ENCODE assay signal across 8 cellular contexts in genomic region chr19:39410620-39411005, GRCh38. TPM values are rescaled to one million over a fixed set of nuclear protein-coding genes. Genes with fewer than 3 reads are reported as not detected.
DNase-seq lines count a peak whose midpoint lies in the region; ATAC-seq, FAIRE-seq and TF ChIP-seq lines count a peak whose summit lies in the region.

No MANE protein-coding gene starts in this region.

- FAIRE-seq in A549 (lab: Jason Lieb, UNC) = peak; percentile 67

- peak overlapping the region; percentile 100 for H3K27ac Mint-ChIP-seq in IgD-negative memory B cell

- peak overlapping the region; percentile 98 for H3K9ac ChIP-seq in mucosa of rectum (ENCODE audit: low read depth in 1 of 2, low read length in 2 of 2)

- H3K4me3 Mint-ChIP-seq in IgD-negative memory B cell = peak overlapping the region; percentile 94 to 97 (median 96)

- H3K27me3 ChIP-seq in mucosa of rectum (ENCODE audit: control insufficient read depth in 2 of 2, insufficient read depth in 2 of 2, low read length in 2 of 2) = peaks cover 2 to 7% of the 10 kb centered on the region in 2 donors

- DNase-seq in A549 (ENCODE audit: low read depth in 1 of 2, low spot score in 1 of 2) = peak in 1 of 2 experiments; percentile 36
- DNase-seq in caudate nucleus (lab: John Stamatoyannopoulos, UW) = no peak
- DNase-seq in Kasumi-1 (lab: John Stamatoyannopoulos, UW) = no peak
- no peak for DNase-seq in GM19238 (ENCODE audit: insufficient read length, low spot score)

- POLR2A ChIA-PET in A549 (lab: Yijun Ruan, JAX) = interaction anchor here (2.2 to 2.3 kb wide), 3 partner anchors 8 to 25 kb away, joined by 42 to 45 read pairs (median 42); partner anchors contain the start of gene RPS16

- H3K4me3 ChIP-seq in A549 (peak overlapping the region; percentile 76), mucosa of rectum (ENCODE audit: low read length in 2 of 2) (peak overlapping the region; percentile 73 to 83)

- H3K27me3 Mint-ChIP-seq in IgD-negative memory B cell = peaks cover 2% of the 10 kb centered on the region

- H3K9me3 ChIP-seq in A549 = no peaks in the 10 kb centered on the region
- no peaks in the 10 kb centered on the region for H3K9me3 ChIP-seq in mucosa of rectum (ENCODE audit: control insufficient read depth in 2 of 2, low read length in 2 of 2)

- H3K9me3 Mint-ChIP-seq in IgD-negative memory B cell = peaks cover 0 to 2% (median 0%) of the 10 kb centered on the region in 3 donors

- peak overlapping the region; percentile 95 for H3K4me2 ChIP-seq in A549

- WGBS in A549 (ENCODE audit: missing lambda C conversion rate) = 81% methylated on average over 2 of the region's 2 CpGs

- TF ChIP-seq EP300 in A549 (IDR thresholded peaks at IDR 0.05) = no peak

- TF ChIP-seq RAD21 in A549 (conservative IDR thresholded peaks at IDR 0.05 in 1 of 2, IDR thresholded peaks at IDR 0.05 in 1 of 2) = no peak

- H3K4me1 Mint-ChIP-seq in IgD-negative memory B cell = peaks cover 23 to 27% (median 26%) of the 10 kb centered on the region in 3 donors

- peaks cover 19% of the 10 kb centered on the region for H3K36me3 Mint-ChIP-seq in IgD-negative memory B cell

- H3K4me1 ChIP-seq in A549 = peaks cover 50% of the 10 kb centered on the region
- H3K4me1 ChIP-seq in mucosa of rectum (ENCODE audit: control insufficient read depth in 2 of 2, insufficient read depth in 2 of 2, low read length in 2 of 2) = peaks cover 32 to 37% of the 10 kb centered on the region in 2 donors

- CTCF ChIA-PET in A549 (lab: Yijun Ruan, JAX) = interaction anchor here (0.6 to 2.3 kb wide), 22 partner anchors 11 to 1004 kb away, joined by 3 to 484 read pairs (median 9); partner anchors contain the start of genes EID2B, MED29, PAF1 and RPS16

- H3K36me3 ChIP-seq in mucosa of rectum (ENCODE audit: control insufficient read depth in 2 of 2, insufficient read depth in 2 of 2, low read length in 2 of 2) = peaks cover 12 to 18% of the 10 kb centered on the region in 2 donors

- no peak for TF ChIP-seq POLR2A in A549 (IDR thresholded peaks at IDR 0.05; ENCODE audit: low read length)

- ATAC-seq in A549 (no peak), HG02798 (IDR thresholded peaks at IDR 0.05; ENCODE audit: poor library complexity, unreplicated experiment) (no peak), HG03432 (IDR thresholded peaks at IDR 0.05; ENCODE audit: unreplicated experiment) (no peak)

- TF ChIP-seq CTCF in A549 (IDR thresholded peaks at IDR 0.05) = no peak

- H3K27ac ChIP-seq in A549 = peak overlapping the region; percentile 94 to 99
- peak overlapping the region; percentile 95 for H3K27ac ChIP-seq in caudate nucleus (ENCODE audit: low read depth, low read length)
- peak overlapping the region; percentile 97 to 100 for H3K27ac ChIP-seq in mucosa of rectum (ENCODE audit: low read depth in 2 of 2, low read length in 2 of 2)

TF ChIP-seq in A549, 52 proteins besides CTCF, POLR2A, EP300 and RAD21:
- TF ChIP-seq TFCP2L1 (CRISPR knock-in tag; IDR thresholded peaks at IDR 0.05) (0 out of 2 replicates have a peak, but pooled peaks have one; percentile 12), RNF2 (IDR thresholded peaks at IDR 0.05; ENCODE audit: borderline replicate concordance, low read depth) (no peak)

RNA-seq across cellular contexts. Expression of gene PLEKHG2, which starts 1.9 kb away (rescaled TPM):
- 21.6 and 35.1 TPM in 2 replicates for polyA plus RNA-seq in A549 (2011; rRNA removed)
- polyA plus RNA-seq in A549 (2012; cell fraction: cytosol; rRNA removed) = 17.7 and 23.5 TPM in 2 replicates
- polyA plus RNA-seq in A549 (2012; cell fraction: nucleus; rRNA removed) = 94.8 and 104 TPM in 2 replicates
- polyA plus RNA-seq in A549 (2017; fragmentation: RNase III; extraction: RNeasy Plus Mini Kit Qiagen cat#74134 plus additional on column Dnase treatment) = 32.2 to 41.7 TPM (median 39.1 TPM) in 3 replicates
- 43.4 and 45.6 TPM in 2 replicates for polyA minus RNA-seq in A549 (2011; rRNA and poly(A)+ RNA removed)
- polyA plus RNA-seq in IgD-negative memory B cell = 6.5 TPM

RNA-seq across cellular contexts. Expression of gene ZFP36, which starts 4.0 kb away (rescaled TPM):
- polyA plus RNA-seq in A549 (2011; rRNA removed) (29.1 and 35.6 TPM in 2 replicates), A549 (2017; fragmentation: RNase III; extraction: RNeasy Plus Mini Kit Qiagen cat#74134 plus additional on column Dnase treatment) (16.5 to 22.1 TPM (median 18.3 TPM) in 3 replicates), IgD-negative memory B cell (579 TPM)
- polyA plus RNA-seq in A549 (2012; cell fraction: cytosol; rRNA removed) = 37.1 and 59.9 TPM in 2 replicates
- 113 and 124 TPM in 2 replicates for polyA plus RNA-seq in A549 (2012; cell fraction: nucleus; rRNA removed)
- polyA minus RNA-seq in A549 (2011; rRNA and poly(A)+ RNA removed) = 13.2 and 18.9 TPM in 2 replicates

RNA-seq across cellular contexts. Expression of gene MED29, which starts 19.4 kb away (rescaled TPM):
- 55.7 and 57.5 TPM in 2 replicates for polyA plus RNA-seq in A549 (2011; rRNA removed)
- 62.4 and 81.8 TPM in 2 replicates for polyA plus RNA-seq in A549 (2012; cell fraction: cytosol; rRNA removed)
- 48.3 and 60.2 TPM in 2 replicates for polyA plus RNA-seq in A549 (2012; cell fraction: nucleus; rRNA removed)
- polyA plus RNA-seq in A549 (2017; fragmentation: RNase III; extraction: RNeasy Plus Mini Kit Qiagen cat#74134 plus additional on column Dnase treatment) = 47.7 to 50.7 TPM (median 48.7 TPM) in 3 replicates
- polyA minus RNA-seq in A549 (2011; rRNA and poly(A)+ RNA removed) = 48.8 and 57.0 TPM in 2 replicates
- 68.7 TPM for polyA plus RNA-seq in IgD-negative memory B cell

RNA-seq across cellular contexts. Expression of gene PAF1, which starts 19.7 kb away (rescaled TPM):
- polyA plus RNA-seq in A549 (2011; rRNA removed) (73.0 and 103 TPM in 2 replicates), A549 (2017; fragmentation: RNase III; extraction: RNeasy Plus Mini Kit Qiagen cat#74134 plus additional on column Dnase treatment) (89.4 to 110 TPM (median 108 TPM) in 3 replicates), IgD-negative memory B cell (64.1 TPM)
- polyA plus RNA-seq in A549 (2012; cell fraction: cytosol; rRNA removed) = 72.7 and 76.5 TPM in 2 replicates
- polyA plus RNA-seq in A549 (2012; cell fraction: nucleus; rRNA removed) = 133 and 138 TPM in 2 replicates
- 77.6 and 78.1 TPM in 2 replicates for polyA minus RNA-seq in A549 (2011; rRNA and poly(A)+ RNA removed)

RNA-seq across cellular contexts. Expression of gene RPS16, which starts 25.1 kb away (rescaled TPM):
- polyA plus RNA-seq in A549 (2011; rRNA removed) (4,855 and 5,722 TPM in 2 replicates), A549 (2017; fragmentation: RNase III; extraction: RNeasy Plus Mini Kit Qiagen cat#74134 plus additional on column Dnase treatment) (4,280 to 4,348 TPM (median 4,297 TPM) in 3 replicates), IgD-negative memory B cell (2,255 TPM)
- polyA plus RNA-seq in A549 (2012; cell fraction: cytosol; rRNA removed) = 15,003 and 17,959 TPM in 2 replicates
- 8,488 and 9,467 TPM in 2 replicates for polyA plus RNA-seq in A549 (2012; cell fraction: nucleus; rRNA removed)
- 5,249 and 5,947 TPM in 2 replicates for polyA minus RNA-seq in A549 (2011; rRNA and poly(A)+ RNA removed)
